In the genomic region with DNA sequence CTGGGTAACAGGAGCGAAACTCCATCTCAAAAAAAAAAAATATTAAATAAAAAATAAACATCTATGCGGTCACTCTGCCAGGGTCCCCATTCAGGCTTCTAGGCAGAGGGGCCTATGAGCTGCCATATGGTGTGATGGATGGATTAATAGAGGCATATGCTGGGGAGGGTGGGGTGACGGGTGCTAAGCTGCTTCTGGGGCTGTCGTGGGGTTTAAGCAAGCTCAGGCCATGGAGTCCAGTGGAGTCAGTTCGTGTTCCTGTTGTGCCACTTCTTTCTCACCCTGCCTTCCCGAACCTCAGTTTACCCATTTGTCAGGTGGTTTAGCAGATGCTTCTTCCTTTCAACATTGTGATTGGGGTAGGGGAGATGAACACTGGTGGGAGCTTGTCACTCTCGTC, we compare ENCODE assay signal across 31 cellular contexts.
"Had no signal": no experiment of that assay in that cellular context is flagged by ENCODE, and none has a peak within 500 bp of the region (broad histone marks: within the 10 kb centered on the region; RNA-seq: fewer than 3 reads in every experiment).

No MANE protein-coding gene starts in this region.

- H3K4me3 ChIP-seq: ascending aorta, breast epithelium, cardiac muscle cell, colonic mucosa, esophagus squamous epithelium, gastroesophageal sphincter had no signal

- H3K27ac Mint-ChIP-seq: activated CD4-positive, alpha-beta memory T cell treated with anti-CD3 and anti-CD28 coated beads, Interleukin-2, amount 10 ng/mL, durations not matched to agents 7 days and 5 days; activated CD4-positive, alpha-beta T cell treated with anti-CD3 and anti-CD28 coated beads, Interleukin-2, amount 10 ng/mL, durations not matched to agents 7 days and 5 days; activated naive CD4-positive, alpha-beta T cell treated with anti-CD3 and anti-CD28 coated beads, Interleukin-2, amount 10 ng/mL, durations not matched to agents 7 days and 5 days; activated naive CD8-positive, alpha-beta T cell treated with anti-CD3 and anti-CD28 coated beads, Interleukin-2, amount 10 ng/mL, durations not matched to agents 7 days and 5 days; activated T-cell treated with anti-CD3 and anti-CD28 coated beads, Interleukin-2, amount 50 U/mL, for 24 hours; activated T-cell treated with anti-CD3 and anti-CD28 coated beads, Interleukin-2, amount 50 U/mL, for 72 hours; T-helper 17 cell; T-helper 2 cell treated with Interferon-gamma antibody and Interleukin-4, amounts not matched to agents 5 μg/mL and 100 μg/mL, for 36 hours; WTC11 had no signal

- H3K27me3 ChIP-seq: ascending aorta, breast epithelium, cardiac muscle cell, colonic mucosa, esophagus squamous epithelium, gastroesophageal sphincter had no signal

- H3K36me3 Mint-ChIP-seq: activated naive CD4-positive, alpha-beta T cell treated with anti-CD3 and anti-CD28 coated beads, Interleukin-2, amount 50 U/mL, for 72 hours; WTC11 had no signal

- H3K36me3 ChIP-seq: ascending aorta, breast epithelium, cardiac muscle cell, colonic mucosa, esophagus squamous epithelium had no signal

- ATAC-seq: activated naive CD4-positive, alpha-beta T cell treated with anti-CD3 and anti-CD28 coated beads, Interleukin-2, amount 50 U/mL, for 72 hours; activated T-cell treated with anti-CD3 and anti-CD28 coated beads, Interleukin-2, amount 50 U/mL, for 72 hours; gastroesophageal sphincter; T-helper 17 cell; WTC11 had no signal

- H3K9me3 ChIP-seq: ascending aorta, breast epithelium, colonic mucosa, esophagus squamous epithelium, gastroesophageal sphincter had no signal

- H3K27ac ChIP-seq: ascending aorta, breast epithelium, colonic mucosa, epithelial cell of prostate, esophagus squamous epithelium, gastroesophageal sphincter had no signal

- H3K27me3 Mint-ChIP-seq: activated CD4-positive, alpha-beta memory T cell treated with anti-CD3 and anti-CD28 coated beads, Interleukin-2, amount 10 ng/mL, durations not matched to agents 7 days and 5 days; activated CD4-positive, alpha-beta T cell treated with anti-CD3 and anti-CD28 coated beads, Interleukin-2, amount 10 ng/mL, durations not matched to agents 7 days and 5 days; activated naive CD4-positive, alpha-beta T cell treated with anti-CD3 and anti-CD28 coated beads, Interleukin-2, amount 10 ng/mL, durations not matched to agents 7 days and 5 days; activated naive CD8-positive, alpha-beta T cell treated with anti-CD3 and anti-CD28 coated beads, Interleukin-2, amount 10 ng/mL, durations not matched to agents 7 days and 5 days; activated T-cell treated with anti-CD3 and anti-CD28 coated beads, Interleukin-2, amount 50 U/mL, for 24 hours; brain; T-helper 17 cell had no signal

- H3K9me3 Mint-ChIP-seq: activated CD4-positive, alpha-beta memory T cell treated with anti-CD3 and anti-CD28 coated beads, Interleukin-2, amount 10 ng/mL, durations not matched to agents 7 days and 5 days; activated CD4-positive, alpha-beta T cell treated with anti-CD3 and anti-CD28 coated beads, Interleukin-2, amount 10 ng/mL, durations not matched to agents 7 days and 5 days; activated naive CD4-positive, alpha-beta T cell treated with anti-CD3 and anti-CD28 coated beads, Interleukin-2, amount 10 ng/mL, durations not matched to agents 7 days and 5 days; activated naive CD4-positive, alpha-beta T cell treated with anti-CD3 and anti-CD28 coated beads, Interleukin-2, amount 50 U/mL, for 72 hours; activated naive CD8-positive, alpha-beta T cell treated with anti-CD3 and anti-CD28 coated beads, Interleukin-2, amount 10 ng/mL, durations not matched to agents 7 days and 5 days; activated T-cell treated with anti-CD3 and anti-CD28 coated beads, Interleukin-2, amount 50 U/mL, for 24 hours; activated T-cell treated with anti-CD3 and anti-CD28 coated beads, Interleukin-2, amount 50 U/mL, for 72 hours; T-helper 2 cell treated with Interferon-gamma antibody and Interleukin-4, amounts not matched to agents 5 μg/mL and 100 μg/mL, for 36 hours; WTC11 had no signal

- DNase-seq: activated CD4-positive, alpha-beta memory T cell treated with anti-CD3 and anti-CD28 coated beads, Interleukin-2, amount 10 ng/mL, durations not matched to agents 7 days and 5 days; activated CD4-positive, alpha-beta T cell treated with anti-CD3 and anti-CD28 coated beads for 1 hour; activated CD4-positive, alpha-beta T cell treated with anti-CD3 and anti-CD28 coated beads for 4 hours; activated CD4-positive, alpha-beta T cell treated with anti-CD3 and anti-CD28 coated beads, Interleukin-2, amount 10 ng/mL, durations not matched to agents 7 days and 5 days; activated CD4-positive, alpha-beta T cell treated with anti-CD3 and anti-CD28 coated beads, Interleukin-2, amount 50 U/mL, for 4 hours; activated CD8-positive, alpha-beta memory T cell treated with anti-CD3 and anti-CD28 coated beads, Interleukin-2, amount 50 U/mL, for 48 hours; activated gamma-delta T cell; activated naive CD4-positive, alpha-beta T cell; activated naive CD4-positive, alpha-beta T cell treated with anti-CD3 and anti-CD28 coated beads, Interleukin-2, amount 10 ng/mL, durations not matched to agents 7 days and 5 days; activated naive CD8-positive, alpha-beta T cell treated with anti-CD3 and anti-CD28 coated beads, Interleukin-2, amount 10 ng/mL, durations not matched to agents 7 days and 5 days; activated T-cell treated with anti-CD3 and anti-CD28 coated beads for 4 hours; activated T-cell treated with anti-CD3 and anti-CD28 coated beads, Interleukin-2, amount 50 U/mL, for 24 hours; activated T-cell treated with anti-CD3 and anti-CD28 coated beads, Interleukin-2, amount 50 U/mL, for 72 hours; central memory CD4-positive, alpha-beta T cell; cerebellar nuclear complex; colonic mucosa; effector CD8-positive, alpha-beta T cell; esophagus squamous epithelium; foreskin melanocyte; head of caudate nucleus; T-helper 17 cell; T1000 had no signal

- H3K4me3 Mint-ChIP-seq: activated CD4-positive, alpha-beta memory T cell treated with anti-CD3 and anti-CD28 coated beads, Interleukin-2, amount 10 ng/mL, durations not matched to agents 7 days and 5 days; activated CD4-positive, alpha-beta T cell treated with anti-CD3 and anti-CD28 coated beads, Interleukin-2, amount 10 ng/mL, durations not matched to agents 7 days and 5 days; activated naive CD4-positive, alpha-beta T cell treated with anti-CD3 and anti-CD28 coated beads, Interleukin-2, amount 10 ng/mL, durations not matched to agents 7 days and 5 days; activated naive CD8-positive, alpha-beta T cell treated with anti-CD3 and anti-CD28 coated beads, Interleukin-2, amount 10 ng/mL, durations not matched to agents 7 days and 5 days; activated T-cell treated with anti-CD3 and anti-CD28 coated beads, Interleukin-2, amount 50 U/mL, for 24 hours; activated T-cell treated with anti-CD3 and anti-CD28 coated beads, Interleukin-2, amount 50 U/mL, for 72 hours; brain; T-helper 17 cell; T-helper 2 cell treated with Interferon-gamma antibody and Interleukin-4, amounts not matched to agents 5 μg/mL and 100 μg/mL, for 36 hours; WTC11 had no signal

- H3K4me1 ChIP-seq: ascending aorta had no signal
